ENCODE assay signal across 8 cellular contexts in the genomic region with DNA sequence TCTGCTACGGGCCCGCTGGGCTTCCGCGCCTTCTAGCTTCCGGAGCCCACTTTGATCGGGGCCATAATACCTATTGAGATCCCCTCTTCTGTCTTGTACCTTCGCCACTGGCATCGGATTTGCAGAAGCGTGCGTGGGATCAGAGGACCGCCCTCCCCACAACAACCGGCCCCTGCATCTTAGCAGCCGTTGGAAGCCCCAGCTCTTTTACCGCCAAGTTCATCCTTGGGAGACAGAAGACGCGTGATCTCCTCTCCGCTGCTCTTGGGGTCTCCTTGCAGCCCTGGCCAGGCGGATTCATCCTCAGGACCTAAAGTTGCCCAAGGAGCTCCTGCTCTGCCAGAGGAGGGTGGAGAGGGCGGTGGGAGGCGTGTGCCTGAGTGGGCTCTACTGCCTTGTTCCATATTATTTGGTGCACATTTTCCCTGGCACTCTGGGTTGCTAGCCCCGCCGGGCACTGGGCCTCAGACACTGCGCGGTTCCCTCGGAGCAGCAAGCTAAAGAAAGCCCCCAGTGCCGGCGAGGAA. TPM values are rescaled to one million over a fixed set of nuclear protein-coding genes. Genes with fewer than 3 reads are reported as not detected.
A peak's percentile ranks its signal among the peaks of the same experiment; 100 is the strongest.
DNase-seq lines count a peak whose midpoint lies in the region; TF ChIP-seq lines count a peak whose summit lies in the region.

No MANE protein-coding gene starts in this region.

- no peak overlapping the region for H3K56ac ChIP-seq in H9 (ENCODE audit: insufficient read length, low read depth, low read length)

- no peaks in the 10 kb centered on the region; the same call in 1 of the 2 replicates for H3K4me1 ChIP-seq in H9 (ENCODE audit: insufficient read depth, low read length)
- H3K4me1 ChIP-seq in stomach: peaks cover 0 to 51% (median 40%) of the 10 kb centered on the region in 4 donors

- H2AFZ ChIP-seq in H9 (ENCODE audit: low read length): no peak overlapping the region

- H3K27me3 ChIP-seq in H9 (ENCODE audit: insufficient read depth, low read length) (peaks cover 44% of the 10 kb centered on the region), brain microvascular endothelial cell (replicated peaks) (no peaks in the 10 kb centered on the region), stomach (peaks cover 0 to 48% (median 37%) of the 10 kb centered on the region in 3 donors)

- no peak for TF ChIP-seq POLR2A in stomach (IDR thresholded peaks at IDR 0.05)

- no peak overlapping the region for H3K27ac ChIP-seq in H9 (ENCODE audit: insufficient read length, low read depth, low read length)
- H3K27ac ChIP-seq in brain microvascular endothelial cell: no peak overlapping the region
- H3K27ac ChIP-seq in stomach: peak overlapping the region in 2 of 5 donors; percentile 69 to 71

- H3K4me3 Mint-ChIP-seq in H9: peak overlapping the region; percentile 73 to 90
- no peak overlapping the region for H3K4me3 Mint-ChIP-seq in activated naive CD4-positive, alpha-beta T cell treated with anti-CD3 and anti-CD28 coated beads for 36 hours

- H2AK5ac ChIP-seq in H9 (ENCODE audit: insufficient read length, low read length): no peak overlapping the region

- CTCF ChIA-PET in activated naive CD4-positive, alpha-beta T cell treated with anti-CD3 and anti-CD28 coated beads for 36 hours (lab: Charles Lee): no interaction called here

- intact Hi-C loops in stomach (cut with DNase I; ENCODE audit: low total_unique reads): no loop called here
- intact Hi-C loops in activated naive CD4-positive, alpha-beta T cell treated with anti-CD3 and anti-CD28 coated beads for 36 hours (cut with micrococcal nuclease): loop anchor here (5.0 kb wide), 1 partner anchor 164 kb away; no protein-coding TSS in a partner anchor

- H3K4ac ChIP-seq in H9 (ENCODE audit: low read depth, low read length): no peak overlapping the region

- no peak overlapping the region for H4K91ac ChIP-seq in H9 (ENCODE audit: insufficient read length, low read depth, low read length)

- peak overlapping the region; percentile 73 for H3K4me3 ChIP-seq in brain microvascular endothelial cell (ENCODE audit: low read depth, low read length)
- H3K4me3 ChIP-seq in stomach: peak overlapping the region; percentile 53 to 78 (median 64)

- 0 out of 2 replicates have a peak, but pooled peaks cover 2% of the 10 kb centered on the region for H3K79me2 ChIP-seq in H9 (ENCODE audit: insufficient read depth, low read length)

- H3K27me3 Mint-ChIP-seq in H9 (ENCODE audit: low read depth): peaks cover 86% of the 10 kb centered on the region
- H3K27me3 Mint-ChIP-seq in activated naive CD4-positive, alpha-beta T cell treated with anti-CD3 and anti-CD28 coated beads for 36 hours (ENCODE audit: low read depth): peaks cover 46% of the 10 kb centered on the region

- H3K9me3 ChIP-seq in H9 (ENCODE audit: control insufficient read depth, low read depth, low read length) (no peaks in the 10 kb centered on the region), stomach (no peaks in the 10 kb centered on the region)

- no peaks in the 10 kb centered on the region for H4K20me1 ChIP-seq in H9 (ENCODE audit: control insufficient read depth, insufficient read depth, insufficient read length)

- in situ Hi-C loops in brain microvascular endothelial cell (cut with HindIII; ENCODE audit: low pct_ligation_motif_present, low sequenced_read_pairs): no loop called here

- no peaks in the 10 kb centered on the region for H3K79me1 ChIP-seq in H9 (ENCODE audit: insufficient read depth, low read depth, low read length, poor library complexity, severe bottlenecking)

- no peak overlapping the region for H3K23ac ChIP-seq in H9 (ENCODE audit: insufficient read length, low read depth, low read length)

- H2BK5ac ChIP-seq in H9 (ENCODE audit: insufficient read length, low read length): no peak overlapping the region

- H3K4me1 Mint-ChIP-seq in H9: peaks cover 48 to 58% of the 10 kb centered on the region in 2 experiments
- H3K4me1 Mint-ChIP-seq in activated naive CD4-positive, alpha-beta T cell treated with anti-CD3 and anti-CD28 coated beads for 36 hours (ENCODE audit: low read depth): peaks cover 13% of the 10 kb centered on the region

- H3K4me2 ChIP-seq in H9 (ENCODE audit: insufficient read depth, insufficient read length, low read length): peak overlapping the region; percentile 86

- DNase-seq in H9: no peak
- DNase-seq in brain microvascular endothelial cell: no peak
- peak; percentile 38 for DNase-seq in iris pigment epithelial cell (ENCODE audit: low read depth)
- DNase-seq in stomach: no peak
- DNase-seq in activated naive CD4-positive, alpha-beta T cell treated with anti-CD3 and anti-CD28 coated beads for 36 hours: no peak
- DNase-seq in NCI-H2196 (lab: John Stamatoyannopoulos, UW; ENCODE audit: unreplicated experiment): no peak
- no peak for DNase-seq in activated gamma-delta T cell treated with Interleukin-2 at 50 U/mL for 16 hours
- no peak for DNase-seq in AG08396 (ENCODE audit: low spot score)

- no CpG with 5 or more reads among the region's 27 CpGs for WGBS in H9 (ENCODE audit: extremely low coverage, insufficient read length, low lambda C conversion rate)
- WGBS in stomach, 5 donors: 3 to 10% (median 5%) methylated on average over 24 to 27 of the region's 27 CpGs

- no peak overlapping the region for H3K18ac ChIP-seq in H9 (ENCODE audit: insufficient read length, low read depth, low read length)

- no peak overlapping the region; a peak in 1 of 7 replicates for H3K27ac Mint-ChIP-seq in H9
- H3K27ac Mint-ChIP-seq in activated naive CD4-positive, alpha-beta T cell treated with anti-CD3 and anti-CD28 coated beads for 36 hours: no peak overlapping the region

- H2BK20ac ChIP-seq in H9 (ENCODE audit: low read depth, low read length, poor library complexity, severe bottlenecking): no peak overlapping the region

- H3K36me3 ChIP-seq in brain microvascular endothelial cell (replicated peaks) (no peaks in the 10 kb centered on the region), stomach (no peaks in the 10 kb centered on the region)

- no peaks in the 10 kb centered on the region; a peak in 2 of 7 replicates for H3K36me3 Mint-ChIP-seq in H9 (ENCODE audit: insufficient read depth in 1 of 3, low read depth in 3 of 3)
- no peaks in the 10 kb centered on the region for H3K36me3 Mint-ChIP-seq in activated naive CD4-positive, alpha-beta T cell treated with anti-CD3 and anti-CD28 coated beads for 36 hours (ENCODE audit: low read depth)

- H3T11ph ChIP-seq in H9 (ENCODE audit: low read length): no peak overlapping the region

- no peak overlapping the region; the same call in 1 of the 2 replicates for H3K14ac ChIP-seq in H9 (ENCODE audit: insufficient read depth, low read length)

- TF ChIP-seq CTCF in H9 (conservative IDR thresholded peaks at IDR 0.05) (no peak), brain microvascular endothelial cell (IDR thresholded peaks at IDR 0.05; ENCODE audit: low read depth, low read length, missing control alignments) (no peak), stomach (IDR thresholded peaks at IDR 0.05) (no peak)

- H3K9ac ChIP-seq in H9 (ENCODE audit: extremely low read depth, insufficient read length, low read length): no peak overlapping the region

- H2BK12ac ChIP-seq in H9 (ENCODE audit: insufficient read length, low read depth, low read length): no peak overlapping the region

- TF ChIP-seq EP300 in stomach (IDR thresholded peaks at IDR 0.05): no peak

- peaks cover 35% of the 10 kb centered on the region for H3K23me2 ChIP-seq in H9 (ENCODE audit: insufficient read length, low read depth, low read length, poor library complexity, severe bottlenecking)

- no peak overlapping the region for H2BK120ac ChIP-seq in H9 (ENCODE audit: low read depth, low read length, poor library complexity, severe bottlenecking)

- H3K9me3 Mint-ChIP-seq in H9: peaks cover 2 to 3% of the 10 kb centered on the region in 2 experiments; a peak in 3 of 5 replicates
- H3K9me3 Mint-ChIP-seq in activated naive CD4-positive, alpha-beta T cell treated with anti-CD3 and anti-CD28 coated beads for 36 hours: no peaks in the 10 kb centered on the region

- H4K5ac ChIP-seq in H9 (ENCODE audit: insufficient read length, low read depth, low read length): no peak overlapping the region

- H2BK15ac ChIP-seq in H9 (ENCODE audit: low read depth, low read length): no peak overlapping the region

- no peak overlapping the region for H4K8ac ChIP-seq in H9 (replicated peaks; ENCODE audit: insufficient read length, low read depth, low read length)

RNA-seq across cellular contexts. Expression of a gene that starts 1.6 kb away (rescaled TPM):
- total RNA-seq in H9 (2021) (1.3 and 1.5 TPM in 2 replicates), stomach (10 to 100 TPM in 2 of 5 donors, 1 to 10 TPM in 3; 4.1 to 57.3 (median 9.6) TPM)
- 1 to 10 TPM; 2.1 to 4.6 (median 2.6) TPM for polyA plus RNA-seq in stomach
- total RNA-seq in activated naive CD4-positive, alpha-beta T cell treated with anti-CD3 and anti-CD28 coated beads for 36 hours: not detected
